ENCODE assay signal across 14 cellular contexts in genomic region chrX:69142688-69143239, GRCh38. TPM values are rescaled to one million over a fixed set of nuclear protein-coding genes. Genes with fewer than 3 reads are reported as not detected.
A peak's percentile ranks its signal among the peaks of the same experiment; 100 is the strongest.
DNase-seq lines count a peak whose midpoint lies in the region; ATAC-seq, FAIRE-seq and TF ChIP-seq lines count a peak whose summit lies in the region.
"Had no signal": no experiment of that assay in that cellular context is flagged by ENCODE, and none has a peak within 500 bp of the region (broad histone marks: within the 10 kb centered on the region; RNA-seq: fewer than 3 reads in every experiment).

No MANE protein-coding gene starts in this region.

- 52% methylated on average over 7 of the region's 13 CpGs for WGBS in SK-N-SH (ENCODE audit: low lambda C conversion rate)
- 69% methylated on average over 10 of the region's 13 CpGs for WGBS in hepatocyte (ENCODE audit: low lambda C conversion rate, missing lambda C conversion rate)
- WGBS in HepG2 (ENCODE audit: low lambda C conversion rate) = 43% methylated on average over 4 of the region's 13 CpGs

- H3K9me3 ChIP-seq in SK-N-SH = no peaks in the 10 kb centered on the region
- H3K9me3 ChIP-seq in hepatocyte (ENCODE audit: low read depth) = no peaks in the 10 kb centered on the region
- no peaks in the 10 kb centered on the region for H3K9me3 ChIP-seq in HepG2 (ENCODE audit: low read length)
- H3K9me3 ChIP-seq: A549, Caco-2 had no signal

- H4K20me1 ChIP-seq in SK-N-SH (ENCODE audit: insufficient read depth) = no peaks in the 10 kb centered on the region
- no peaks in the 10 kb centered on the region for H4K20me1 ChIP-seq in hepatocyte (ENCODE audit: insufficient read depth, poor library complexity, severe bottlenecking)
- no peaks in the 10 kb centered on the region for H4K20me1 ChIP-seq in HepG2 (ENCODE audit: insufficient read depth, low read length)

- in situ Hi-C loops in HepG2 (cut with HindIII; ENCODE audit: extremely low pct_ligation_motif_present, low pct_unique_long_range_greater_than_20kb) = no loop called here

- TF ChIP-seq POLR2A in HepG2 (IDR thresholded peaks at IDR 0.05; ENCODE audit: insufficient read depth in 1 of 2, low read depth in 2 of 2, low read length in 2 of 2) = no peak

- H3K27me3 ChIP-seq in SK-N-SH (ENCODE audit: insufficient read depth) (peaks cover 4% of the 10 kb centered on the region; the same call in 1 of the 2 replicates), hepatocyte (no peaks in the 10 kb centered on the region), HepG2 (ENCODE audit: control insufficient read depth in 1 of 2, insufficient read depth in 2 of 2, low read length in 2 of 2) (0 out of 5 replicates have a peak, but pooled peaks cover 0 to 2% of the 10 kb centered on the region in 2 experiments)

- H3K4me1 ChIP-seq in SK-N-SH (ENCODE audit: control insufficient read depth in 1 of 2, insufficient read depth in 2 of 2, low read depth in 1 of 2, low read length in 1 of 2) (peaks cover 0 to 29% of the 10 kb centered on the region in 2 experiments; a peak in 1 of 4 replicates), hepatocyte (ENCODE audit: insufficient read depth) (peaks cover 8% of the 10 kb centered on the region), HepG2 (ENCODE audit: insufficient read depth, low read length) (no peaks in the 10 kb centered on the region)
- H3K4me1 ChIP-seq: A549, Caco-2 had no signal

- H3K36me3 ChIP-seq in SK-N-SH (replicated peaks in 1 of 2; ENCODE audit: control insufficient read depth in 1 of 2, insufficient read depth in 2 of 2, low read length in 1 of 2) (no peaks in the 10 kb centered on the region), hepatocyte (replicated peaks; ENCODE audit: insufficient read depth, low read depth) (no peaks in the 10 kb centered on the region), HepG2 (replicated peaks in 1 of 2; ENCODE audit: control insufficient read depth in 1 of 2, insufficient read depth in 2 of 2, low read length in 2 of 2) (no peaks in the 10 kb centered on the region)

- TF ChIP-seq RAD21 in SK-N-SH (IDR thresholded peaks at IDR 0.05; ENCODE audit: low read length) = no peak
- no peak for TF ChIP-seq RAD21 in HepG2 (CRISPR knock-in tag; IDR thresholded peaks at IDR 0.05)

- BruUV-seq in HepG2 (replicated peaks; lab: Mats Ljungman, UMichigan) = no TSS peak

- no peak for FAIRE-seq in HepG2 (lab: Jason Lieb, UNC)
- FAIRE-seq: A549 had no signal

- no peaks in the 10 kb centered on the region for H3K79me2 ChIP-seq in SK-N-SH (ENCODE audit: insufficient read depth)
- no peaks in the 10 kb centered on the region for H3K79me2 ChIP-seq in hepatocyte
- no peaks in the 10 kb centered on the region for H3K79me2 ChIP-seq in HepG2 (ENCODE audit: insufficient read depth, low read length)

- TF ChIP-seq EP300 in SK-N-SH (IDR thresholded peaks at IDR 0.05; ENCODE audit: borderline replicate concordance in 1 of 2, low read depth in 1 of 2, low read length in 1 of 2) (no peak), HepG2 (IDR thresholded peaks at IDR 0.05; ENCODE audit: low read depth in 2 of 2, low read length in 2 of 2) (no peak), HepG2 (CRISPR knock-in tag; IDR thresholded peaks at IDR 0.05; ENCODE audit: borderline replicate concordance) (no peak)

- POLR2A ChIA-PET in SK-N-SH (lab: Yijun Ruan, JAX) (no interaction called here), HepG2 (lab: Yijun Ruan, JAX) (no interaction called here)

- intact Hi-C loops in posterior vena cava (cut with DNase I) (no loop called here), HepG2 (cut with micrococcal nuclease; ENCODE audit: unreplicated experiment) (no loop called here)

- H3K4me3 ChIP-seq in SK-N-SH (ENCODE audit: low read depth in 2 of 2, low read length in 1 of 2) = no peak overlapping the region
- no peak overlapping the region for H3K4me3 ChIP-seq in hepatocyte
- H3K4me3 ChIP-seq in HepG2 (replicated peaks in 1 of 3; ENCODE audit: insufficient read depth in 1 of 3, low read depth in 2 of 3, low read length in 3 of 3) = no peak overlapping the region
- H3K4me3 ChIP-seq: A549 had no signal

- no peak overlapping the region for H2AFZ ChIP-seq in SK-N-SH (ENCODE audit: low read depth)
- no peak overlapping the region for H2AFZ ChIP-seq in hepatocyte
- H2AFZ ChIP-seq in HepG2 (ENCODE audit: low read length) = no peak overlapping the region

- H3K4me2 ChIP-seq in SK-N-SH (no peak overlapping the region), hepatocyte (peak overlapping the region; percentile 44), HepG2 (ENCODE audit: low read depth, low read length) (no peak overlapping the region)
- H3K4me2 ChIP-seq: A549, KMS-11 had no signal

- CTCF ChIA-PET in SK-N-SH (lab: Yijun Ruan, JAX) (interaction anchor here (1.1 to 2.3 kb wide), 3 partner anchors 15 to 315 kb away, joined by 4 to 7 read pairs (median 5); no protein-coding TSS in a partner anchor), HepG2 (lab: Yijun Ruan, JAX; ENCODE audit: low intra/inter-chr PET ratio, low total read pairs) (no interaction called here)

- H3K9me2 ChIP-seq in SK-N-SH (no peaks in the 10 kb centered on the region), hepatocyte (replicated peaks; ENCODE audit: insufficient read depth) (no peaks in the 10 kb centered on the region)

- peak overlapping the region in 1 of 2 experiments; percentile 74; a peak in 1 of 4 replicates for H3K27ac ChIP-seq in SK-N-SH (ENCODE audit: low read depth in 2 of 2, low read length in 1 of 2)
- H3K27ac ChIP-seq in hepatocyte = peak overlapping the region; percentile 67
- H3K27ac ChIP-seq in HepG2 (ENCODE audit: extremely low read length, insufficient read depth, low read length) = no peak overlapping the region
- H3K27ac ChIP-seq: A549, KMS-11 had no signal

- no peak for ATAC-seq in HepG2
- ATAC-seq: A549, PC-3 had no signal

- H3K9ac ChIP-seq in SK-N-SH (no peak overlapping the region), HepG2 (ENCODE audit: insufficient read depth, low read depth, low read length) (no peak overlapping the region)
- H3K9ac ChIP-seq: KMS-11 had no signal

- H3F3A ChIP-seq in SK-N-SH (replicated peaks; ENCODE audit: insufficient read depth) = no peaks in the 10 kb centered on the region

- DNase-seq in AG20443 (ENCODE audit: low spot score) (peak; percentile 60), SK-N-SH (peak; percentile 82), hepatocyte (ENCODE audit: low spot score) (no peak), posterior vena cava (ENCODE audit: low spot score) (peak; percentile 58), NK-92 (lab: John Stamatoyannopoulos, UW; ENCODE audit: unreplicated experiment) (no peak), OCI-M2 (lab: John Stamatoyannopoulos, UW; ENCODE audit: unreplicated experiment) (no peak), HepG2 (ENCODE audit: low spot score) (no peak)
- DNase-seq in stimulated activated CD4-positive, alpha-beta T cell treated with anti-CD3 and anti-CD28 coated beads, Interleukin-12 subunit alpha, Interleukin-12 subunit beta, amount 100 ng/mL, for 4 hours = no peak
- DNase-seq: Caco-2; CD4-positive, CD25-positive, alpha-beta regulatory T cell; EL; PC-3 had no signal

- no peak for TF ChIP-seq CTCF in SK-N-SH (IDR thresholded peaks at IDR 0.05)
- TF ChIP-seq CTCF in hepatocyte (IDR thresholded peaks at IDR 0.05; ENCODE audit: poor library complexity) = no peak
- TF ChIP-seq CTCF in HepG2 (CRISPR knock-in tag; IDR thresholded peaks at IDR 0.05) = no peak

TF ChIP-seq in SK-N-SH, 30 proteins besides CTCF, POLR2A, EP300 and RAD21 (continues in another document):
- TF ChIP-seq, protein P1, sequence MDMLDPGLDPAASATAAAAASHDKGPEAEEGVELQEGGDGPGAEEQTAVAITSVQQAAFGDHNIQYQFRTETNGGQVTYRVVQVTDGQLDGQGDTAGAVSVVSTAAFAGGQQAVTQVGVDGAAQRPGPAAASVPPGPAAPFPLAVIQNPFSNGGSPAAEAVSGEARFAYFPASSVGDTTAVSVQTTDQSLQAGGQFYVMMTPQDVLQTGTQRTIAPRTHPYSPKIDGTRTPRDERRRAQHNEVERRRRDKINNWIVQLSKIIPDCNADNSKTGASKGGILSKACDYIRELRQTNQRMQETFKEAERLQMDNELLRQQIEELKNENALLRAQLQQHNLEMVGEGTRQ (IDR thresholded peaks at IDR 0.05; ENCODE audit: borderline replicate concordance, low read depth, low read length) = no peak

RNA-seq across cellular contexts. Expression of gene PJA1, which starts 22.5 kb away (rescaled TPM):
- polyA plus RNA-seq in SK-N-SH (2012; rRNA removed) (15.7 and 16.5 TPM in 2 replicates), hepatocyte (57.0 and 71.0 TPM in 2 replicates), HepG2 (2011; rRNA removed) (3.6 TPM in 2 replicates)
- 15.1 and 15.7 TPM in 2 replicates for polyA plus RNA-seq in SK-N-SH (2012; cell fraction: cytosol; rRNA removed)
- 12.4 and 14.4 TPM in 2 replicates for polyA plus RNA-seq in SK-N-SH (2012; cell fraction: nucleus; rRNA removed)
- total RNA-seq in hepatocyte (49.1 and 56.8 TPM in 2 replicates), posterior vena cava (10 to 100 TPM; 21.8 to 27.5 TPM), HepG2 (2016; rRNA removed; fragmentation: Illumina TruSeq; extraction: Trizol) (9.6 and 12.3 TPM in 2 replicates)
- total RNA-seq in HepG2 (2016; cell fraction: cytosol; rRNA removed; fragmentation: Illumina TruSeq; extraction: Trizol; ENCODE audit: low read depth) = 1.0 and 1.2 TPM in 2 replicates
- 10.5 and 12.4 TPM in 2 replicates for total RNA-seq in HepG2 (2016; cell fraction: insoluble cytoplasmic fraction; rRNA removed; fragmentation: Illumina TruSeq; extraction: Trizol)
- 2.5 and 3.0 TPM in 2 replicates for total RNA-seq in HepG2 (2016; cell fraction: membrane; rRNA removed; fragmentation: Illumina TruSeq; extraction: Trizol)
- total RNA-seq in HepG2 (2016; cell fraction: nucleus; rRNA removed; fragmentation: Illumina TruSeq; extraction: Trizol) = 4.6 and 5.0 TPM in 2 replicates
- 4.5 and 4.9 TPM in 2 replicates for polyA plus RNA-seq in HepG2 (2011; cell fraction: cytosol; rRNA removed)
- polyA plus RNA-seq in HepG2 (2011; cell fraction: nucleus; rRNA removed) = 3.2 and 3.7 TPM in 2 replicates
- 8.8 and 10.8 TPM in 2 replicates for polyA plus RNA-seq in HepG2 (2012)
- polyA plus RNA-seq in HepG2 (2016; cell fraction: cytosol; fragmentation: Illumina TruSeq; extraction: Trizol; ENCODE audit: low read depth) = 0.54 and 0.96 TPM in 2 replicates
- polyA plus RNA-seq in HepG2 (2016; cell fraction: insoluble cytoplasmic fraction; fragmentation: Illumina TruSeq; extraction: Trizol; ENCODE audit: low read depth) = 11.3 and 12.0 TPM in 2 replicates
- polyA plus RNA-seq in HepG2 (2016; cell fraction: membrane; fragmentation: Illumina TruSeq; extraction: Trizol; ENCODE audit: low read depth) = 1.1 and 2.4 TPM in 2 replicates
- 4.4 and 6.3 TPM in 2 replicates for polyA plus RNA-seq in HepG2 (2016; cell fraction: nucleus; fragmentation: Illumina TruSeq; extraction: Trizol; ENCODE audit: insufficient read depth, low read depth)
- 5.4 and 8.2 TPM in 2 replicates for polyA minus RNA-seq in HepG2 (2011; rRNA and poly(A)+ RNA removed; ENCODE audit: low replicate concordance)
- polyA minus RNA-seq in HepG2 (2011; cell fraction: cytosol; rRNA and poly(A)+ RNA removed) = 2.1 and 3.8 TPM in 2 replicates
- 1.6 and 1.8 TPM in 2 replicates for polyA minus RNA-seq in HepG2 (2011; cell fraction: nucleus; rRNA and poly(A)+ RNA removed)

Comparison
In these comparisons a context has a peak if more than half of its experiments do, and no peak if none do; other contexts are left out.
1. DNase-seq: peak in AG20443 (single experiment), SK-N-SH (single experiment) and posterior vena cava (single experiment); none in hepatocyte (single experiment), NK-92 (single experiment), OCI-M2 (single experiment), stimulated activated CD4-positive, alpha-beta T cell treated with anti-CD3 and anti-CD28 coated beads, Interleukin-12 subunit alpha, Interleukin-12 subunit beta, amount 100 ng/mL, for 4 hours (single experiment) and HepG2 (single experiment).